In genomic region chr17:49980703-49981197, GRCh38 we compare ENCODE assay signal across 19 cellular contexts. TPM values are rescaled to one million over a fixed set of nuclear protein-coding genes. Genes with fewer than 3 reads are reported as not detected.
A peak's percentile ranks its signal among the peaks of the same experiment; 100 is the strongest.
DNase-seq lines count a peak whose midpoint lies in the region; ATAC-seq and TF ChIP-seq lines count a peak whose summit lies in the region.
"Had no signal": no experiment of that assay in that cellular context is flagged by ENCODE, and none has a peak within 500 bp of the region (broad histone marks: within the 10 kb centered on the region; RNA-seq: fewer than 3 reads in every experiment).

No MANE protein-coding gene starts in this region.

- H3K4me3 ChIP-seq in WERI-Rb-1 (ENCODE audit: low read depth, low read length) (no peak overlapping the region), thyroid gland (replicated peaks in 1 of 3) (no peak overlapping the region)
- H3K4me3 ChIP-seq: gastroesophageal sphincter, vagina had no signal

- H3K9me3 ChIP-seq in WERI-Rb-1 (ENCODE audit: severe bottlenecking), result no peaks in the 10 kb centered on the region
- H3K9me3 ChIP-seq in thyroid gland, result no peaks in the 10 kb centered on the region
- H3K9me3 ChIP-seq: gastroesophageal sphincter, vagina had no signal

- H3K27me3 ChIP-seq in WERI-Rb-1 (ENCODE audit: insufficient read depth, low read depth, severe bottlenecking) (no peaks in the 10 kb centered on the region), thyroid gland (no peaks in the 10 kb centered on the region)
- H3K27me3 ChIP-seq: vagina had no signal

- WGBS in thyroid gland, 2 donors, result 33 to 44% methylated on average over 2 to 6 of the region's 7 CpGs

- ATAC-seq in HG02759 (IDR thresholded peaks at IDR 0.05; ENCODE audit: unreplicated experiment), result no peak
- ATAC-seq in HG03280 (IDR thresholded peaks at IDR 0.05; ENCODE audit: unreplicated experiment), result no peak
- ATAC-seq: activated CD4-positive, alpha-beta T cell treated with anti-CD3 and anti-CD28 coated beads for 36 hours; gastroesophageal sphincter had no signal

- no peaks in the 10 kb centered on the region for H3K36me3 ChIP-seq in WERI-Rb-1
- no peaks in the 10 kb centered on the region for H3K36me3 ChIP-seq in thyroid gland
- H3K36me3 ChIP-seq: gastroesophageal sphincter, vagina had no signal

- peak; percentile 63 for DNase-seq in DMS 273 treated with DMSO at 0.1 percent for 48 hours (lab: John Stamatoyannopoulos, UW)
- peak; percentile 96 for DNase-seq in NCI-H1694 treated with DMSO at 0.1 percent for 48 hours (lab: John Stamatoyannopoulos, UW)
- DNase-seq in WERI-Rb-1, result peak; percentile 87
- peak; percentile 87 for DNase-seq in iPS-NIHi11 (ENCODE audit: low spot score)
- DNase-seq in stimulated activated CD4-positive, alpha-beta T cell treated with anti-CD3 and anti-CD28 coated beads, Interleukin-4, amount 100 ng/mL, for 24 hours, result no peak
- DNase-seq in thyroid gland, result no peak
- DNase-seq: activated CD4-positive, alpha-beta T cell treated with anti-CD3 and anti-CD28 coated beads for 36 hours; activated CD8-positive, alpha-beta memory T cell treated with anti-CD3 and anti-CD28 coated beads, Interleukin-2, amount 50 U/mL, for 48 hours; activated gamma-delta T cell treated with Interleukin-2 at 50 U/mL for 16 hours; anterior cingulate cortex; immature natural killer cell; NCI-H187 treated with DMSO at 0.1 percent for 48 hours; SHP77 treated with DMSO at 0.1 percent for 48 hours had no signal

- no peaks in the 10 kb centered on the region for H3K4me1 ChIP-seq in thyroid gland
- H3K4me1 ChIP-seq: gastroesophageal sphincter had no signal

- TF ChIP-seq CTCF in WERI-Rb-1 (IDR thresholded peaks at IDR 0.05; ENCODE audit: low read depth, low read length) (no peak), thyroid gland (IDR thresholded peaks at IDR 0.05) (no peak)

- TF ChIP-seq POLR2A in thyroid gland (IDR thresholded peaks at IDR 0.05), result no peak

- intact Hi-C loops in thyroid gland (cut with DNase I), result no loop called here

- H3K27ac ChIP-seq in WERI-Rb-1, result peak overlapping the region; percentile 39
- H3K27ac ChIP-seq in thyroid gland, result no peak overlapping the region
- H3K27ac ChIP-seq: gastroesophageal sphincter, vagina had no signal

RNA-seq across cellular contexts. Expression of gene DLX4, which starts 11.8 kb away (rescaled TPM):
- 1 to 10 TPM in 1 of 4 donors, under 1 TPM in 1, not detected in 2; 0.56 to 1.2 TPM for total RNA-seq in thyroid gland
- total RNA-seq: endothelial cell of umbilical vein, lung microvascular endothelial cell had no signal

RNA-seq across cellular contexts. Expression of gene DLX3, which starts 14.3 kb away (rescaled TPM):
- 1 to 10 TPM; 1.8 to 2.4 (median 2.1) TPM for total RNA-seq in thyroid gland
- total RNA-seq: endothelial cell of umbilical vein, gastroesophageal sphincter, lung microvascular endothelial cell had no signal

Comparison
In these comparisons a context has a peak if more than half of its experiments do, and no peak if none do; other contexts are left out.
1. DNase-seq: peak in DMS 273 treated with DMSO at 0.1 percent for 48 hours (single experiment), NCI-H1694 treated with DMSO at 0.1 percent for 48 hours (single experiment), WERI-Rb-1 (single experiment) and iPS-NIHi11 (single experiment); none in stimulated activated CD4-positive, alpha-beta T cell treated with anti-CD3 and anti-CD28 coated beads, Interleukin-4, amount 100 ng/mL, for 24 hours (single experiment) and thyroid gland (0 of 2).